In genomic region chr2:8576525-8577157, GRCh38 we compare ENCODE assay signal across 8 cellular contexts.
DNase-seq lines count a peak whose midpoint lies in the region; ATAC-seq and TF ChIP-seq lines count a peak whose summit lies in the region.

No MANE protein-coding gene starts in this region.

- BruUV-seq in A673 (replicated peaks; lab: Mats Ljungman, UMichigan): no TSS peak

- H3K27ac ChIP-seq in effector memory CD4-positive, alpha-beta T cell (ENCODE audit: insufficient read depth, low read length, poor library complexity, severe bottlenecking): no peak overlapping the region
- no peak overlapping the region for H3K27ac ChIP-seq in A673 (ENCODE audit: low read depth, low read length, poor library complexity, severe bottlenecking)

- H3K4me3 Mint-ChIP-seq in stimulated activated naive CD8-positive, alpha-beta T cell treated with anti-CD3 and anti-CD28 coated beads, Interleukin-15, amount 100 ng/mL, for 72 hours: peak overlapping the region; percentile 24 to 43

- no peaks in the 10 kb centered on the region for H3K9me3 ChIP-seq in effector memory CD4-positive, alpha-beta T cell (ENCODE audit: control insufficient read depth, low read length)
- no peaks in the 10 kb centered on the region for H3K9me3 ChIP-seq in A673 (ENCODE audit: low read depth, low read length, poor library complexity, severe bottlenecking)

- peak; percentile 75 for DNase-seq in activated effector memory CD4-positive, alpha-beta T cell treated with anti-CD3 and anti-CD28 coated beads, Interleukin-2, amount 50 U/mL, for 16 hours
- DNase-seq in activated effector memory CD4-positive, alpha-beta T cell treated with Interleukin-2 at 50 U/mL for 16 hours: no peak
- DNase-seq in RKO (ENCODE audit: low spot score): peak; percentile 26
- DNase-seq in effector memory CD4-positive, alpha-beta T cell: peak in 2 of 3 donors; percentile 17 to 22
- peak in 1 of 2 donors; percentile 53 for DNase-seq in stimulated activated naive CD8-positive, alpha-beta T cell treated with anti-CD3 and anti-CD28 coated beads, Interleukin-15, amount 100 ng/mL, for 72 hours
- DNase-seq in iPS-NIHi11 (ENCODE audit: low spot score): no peak
- DNase-seq in NCI-H1105 treated with DMSO at 0.1 percent for 48 hours (lab: John Stamatoyannopoulos, UW): no peak
- DNase-seq in A673 (ENCODE audit: low spot score): no peak

- H3K27me3 Mint-ChIP-seq in stimulated activated naive CD8-positive, alpha-beta T cell treated with anti-CD3 and anti-CD28 coated beads, Interleukin-15, amount 100 ng/mL, for 72 hours: peaks cover 76% of the 10 kb centered on the region

- H3K9me3 Mint-ChIP-seq in stimulated activated naive CD8-positive, alpha-beta T cell treated with anti-CD3 and anti-CD28 coated beads, Interleukin-15, amount 100 ng/mL, for 72 hours: no peaks in the 10 kb centered on the region

- H3K4me3 ChIP-seq in effector memory CD4-positive, alpha-beta T cell (ENCODE audit: insufficient read depth, low read depth, low read length, poor library complexity, severe bottlenecking): no peak overlapping the region
- no peak overlapping the region for H3K4me3 ChIP-seq in A673 (ENCODE audit: low read depth, low read length, poor library complexity, severe bottlenecking)

- intact Hi-C loops in A673 (cut with micrococcal nuclease; ENCODE audit: unreplicated experiment): no loop called here

- peaks cover 22% of the 10 kb centered on the region for H3K4me1 ChIP-seq in effector memory CD4-positive, alpha-beta T cell (ENCODE audit: control insufficient read depth, insufficient read depth, low read length, poor library complexity, severe bottlenecking)
- no peaks in the 10 kb centered on the region for H3K4me1 ChIP-seq in A673 (ENCODE audit: insufficient read depth, low read length, poor library complexity, severe bottlenecking)

- peaks cover 77% of the 10 kb centered on the region for H3K4me1 Mint-ChIP-seq in stimulated activated naive CD8-positive, alpha-beta T cell treated with anti-CD3 and anti-CD28 coated beads, Interleukin-15, amount 100 ng/mL, for 72 hours

- no peaks in the 10 kb centered on the region for H3K36me3 ChIP-seq in effector memory CD4-positive, alpha-beta T cell (ENCODE audit: control insufficient read depth, insufficient read depth, low read length)
- H3K36me3 ChIP-seq in A673 (ENCODE audit: insufficient read depth, low read length, poor library complexity, severe bottlenecking): no peaks in the 10 kb centered on the region

- POLR2A ChIA-PET in A673 (lab: Charles Lee; ENCODE audit: low non-redundant PET): no interaction called here

- CTCF ChIA-PET in A673 (lab: Charles Lee): no interaction called here

- no peaks in the 10 kb centered on the region for H3K27me3 ChIP-seq in effector memory CD4-positive, alpha-beta T cell (replicated peaks; ENCODE audit: control insufficient read depth, insufficient read depth, low read length, poor library complexity, severe bottlenecking)
- no peaks in the 10 kb centered on the region for H3K27me3 ChIP-seq in A673 (replicated peaks; ENCODE audit: insufficient read depth, low read depth, low read length, poor library complexity)

- peak; percentile 78 for ATAC-seq in stimulated activated naive CD8-positive, alpha-beta T cell treated with anti-CD3 and anti-CD28 coated beads, Interleukin-15, amount 100 ng/mL, for 72 hours

- no peak for TF ChIP-seq CTCF in A673 (conservative IDR thresholded peaks at IDR 0.05; ENCODE audit: low read depth, low read length)

- peak overlapping the region; percentile 28 to 47 for H3K27ac Mint-ChIP-seq in stimulated activated naive CD8-positive, alpha-beta T cell treated with anti-CD3 and anti-CD28 coated beads, Interleukin-15, amount 100 ng/mL, for 72 hours

Comparison
In these comparisons a context has a peak if more than half of its experiments do, and no peak if none do; other contexts are left out.
1. DNase-seq: peak in activated effector memory CD4-positive, alpha-beta T cell treated with anti-CD3 and anti-CD28 coated beads, Interleukin-2, amount 50 U/mL, for 16 hours (single experiment), RKO (single experiment) and effector memory CD4-positive, alpha-beta T cell (2 of 3); none in activated effector memory CD4-positive, alpha-beta T cell treated with Interleukin-2 at 50 U/mL for 16 hours (single experiment), iPS-NIHi11 (single experiment), NCI-H1105 treated with DMSO at 0.1 percent for 48 hours (single experiment) and A673 (single experiment).